Comparison of ENCODE assay signal across 8 cellular contexts in the genomic region with DNA sequence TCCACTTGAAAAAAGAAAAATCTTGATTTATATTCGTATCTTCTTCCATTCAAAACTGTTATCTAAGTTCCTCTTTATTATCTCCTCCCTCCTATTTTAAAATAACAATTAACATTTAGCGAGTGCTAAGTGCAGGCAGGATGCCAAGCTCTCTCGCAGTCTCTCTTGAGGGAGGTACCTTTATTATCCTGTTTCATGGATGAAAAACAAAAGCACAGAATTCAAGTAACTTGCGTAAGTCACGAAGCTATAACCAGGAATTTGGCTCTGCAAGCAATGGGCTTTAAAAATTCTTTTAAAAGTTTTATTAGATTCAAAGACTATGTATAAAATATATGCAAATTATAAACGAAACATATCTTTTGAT.
DNase-seq lines count a peak whose midpoint lies in the region; ATAC-seq, FAIRE-seq and TF ChIP-seq lines count a peak whose summit lies in the region.

No MANE protein-coding gene starts in this region.

- DNase-seq in natural killer cell (no peak), NCI-H774 (lab: John Stamatoyannopoulos, UW) (peak; percentile 56), middle frontal gyrus (ENCODE audit: extremely low spot score, low spot score) (peak; percentile 15), H54 (ENCODE audit: insufficient read length, low spot score) (no peak)
- no peak for DNase-seq in natural killer cell treated with Interleukin-12 subunit alpha and Interleukin-12 subunit beta and Interleukin-15 and Interleukin-18, amount 100 ng/mL, for 72 hours (ENCODE audit: low spot score)

- H3K27ac Mint-ChIP-seq in natural killer cell = no peak overlapping the region
- no peak overlapping the region for H3K27ac Mint-ChIP-seq in natural killer cell treated with Interleukin-12 subunit alpha and Interleukin-12 subunit beta and Interleukin-15 and Interleukin-18, amount 100 ng/mL, for 72 hours
- peak overlapping the region; percentile 83 for H3K27ac Mint-ChIP-seq in dendritic cell treated with granulocyte-macrophage colony-stimulating factor and Interleukin-4, amounts not matched to agents 40 ng/mL and 50 ng/mL, for 4 days

- peak overlapping the region; percentile 68 for H3K4me3 Mint-ChIP-seq in natural killer cell
- no peak overlapping the region for H3K4me3 Mint-ChIP-seq in natural killer cell treated with Interleukin-12 subunit alpha and Interleukin-12 subunit beta and Interleukin-15 and Interleukin-18, amount 100 ng/mL, for 72 hours
- H3K4me3 Mint-ChIP-seq in dendritic cell treated with granulocyte-macrophage colony-stimulating factor and Interleukin-4, amounts not matched to agents 40 ng/mL and 50 ng/mL, for 4 days = peak overlapping the region; percentile 81

- no peak for FAIRE-seq in H54 (lab: Jason Lieb, UNC)

- H3K36me3 Mint-ChIP-seq in natural killer cell = no peaks in the 10 kb centered on the region
- H3K36me3 Mint-ChIP-seq in natural killer cell treated with Interleukin-12 subunit alpha and Interleukin-12 subunit beta and Interleukin-15 and Interleukin-18, amount 100 ng/mL, for 72 hours = peaks cover 12% of the 10 kb centered on the region
- H3K36me3 Mint-ChIP-seq in dendritic cell treated with granulocyte-macrophage colony-stimulating factor and Interleukin-4, amounts not matched to agents 40 ng/mL and 50 ng/mL, for 4 days (ENCODE audit: low read depth) = no peaks in the 10 kb centered on the region

- intact Hi-C loops in natural killer cell (cut with micrococcal nuclease) = no loop called here
- intact Hi-C loops in dendritic cell treated with granulocyte-macrophage colony-stimulating factor and Interleukin-4, amounts not matched to agents 40 ng/mL and 50 ng/mL, for 4 days (cut with micrococcal nuclease) = no loop called here

- no peak for TF ChIP-seq POLR2A in H54 (IDR thresholded peaks at IDR 0.05; ENCODE audit: low read depth, low read length)

- no peak for TF ChIP-seq CTCF in natural killer cell (IDR thresholded peaks at IDR 0.05)

- peaks cover 8 to 10% of the 10 kb centered on the region in 2 donors for H3K27me3 Mint-ChIP-seq in natural killer cell (ENCODE audit: low read depth in 2 of 2)
- peaks cover 15 to 16% of the 10 kb centered on the region in 2 donors for H3K27me3 Mint-ChIP-seq in natural killer cell treated with Interleukin-12 subunit alpha and Interleukin-12 subunit beta and Interleukin-15 and Interleukin-18, amount 100 ng/mL, for 72 hours
- peaks cover 14% of the 10 kb centered on the region for H3K27me3 Mint-ChIP-seq in dendritic cell treated with granulocyte-macrophage colony-stimulating factor and Interleukin-4, amounts not matched to agents 40 ng/mL and 50 ng/mL, for 4 days

- H3K4me1 Mint-ChIP-seq in natural killer cell = peaks cover 11 to 12% of the 10 kb centered on the region in 2 donors
- peaks cover 7 to 9% of the 10 kb centered on the region in 2 donors for H3K4me1 Mint-ChIP-seq in natural killer cell treated with Interleukin-12 subunit alpha and Interleukin-12 subunit beta and Interleukin-15 and Interleukin-18, amount 100 ng/mL, for 72 hours (ENCODE audit: low read depth in 2 of 2)
- peaks cover 18% of the 10 kb centered on the region for H3K4me1 Mint-ChIP-seq in dendritic cell treated with granulocyte-macrophage colony-stimulating factor and Interleukin-4, amounts not matched to agents 40 ng/mL and 50 ng/mL, for 4 days (ENCODE audit: low read depth)

- peaks cover 2 to 7% of the 10 kb centered on the region in 2 donors for H3K9me3 Mint-ChIP-seq in natural killer cell
- H3K9me3 Mint-ChIP-seq in natural killer cell treated with Interleukin-12 subunit alpha and Interleukin-12 subunit beta and Interleukin-15 and Interleukin-18, amount 100 ng/mL, for 72 hours = no peaks in the 10 kb centered on the region
- no peaks in the 10 kb centered on the region for H3K9me3 Mint-ChIP-seq in dendritic cell treated with granulocyte-macrophage colony-stimulating factor and Interleukin-4, amounts not matched to agents 40 ng/mL and 50 ng/mL, for 4 days

- ATAC-seq in natural killer cell (no peak), GM21576 (IDR thresholded peaks at IDR 0.05; ENCODE audit: unreplicated experiment) (no peak), GM18858 (IDR thresholded peaks at IDR 0.05; ENCODE audit: unreplicated experiment) (no peak)
- no peak for ATAC-seq in natural killer cell treated with Interleukin-12 subunit alpha and Interleukin-12 subunit beta and Interleukin-15 and Interleukin-18, amount 100 ng/mL, for 72 hours

Comparison
In these comparisons a context has a peak if more than half of its experiments do, and no peak if none do; other contexts are left out.
1. DNase-seq: peak in NCI-H774 (single experiment) and middle frontal gyrus (single experiment); none in natural killer cell (single experiment), natural killer cell treated with Interleukin-12 subunit alpha and Interleukin-12 subunit beta and Interleukin-15 and Interleukin-18, amount 100 ng/mL, for 72 hours (single experiment) and H54 (single experiment).